20 cellular contexts compared by ENCODE assay signal in the genomic region with DNA sequence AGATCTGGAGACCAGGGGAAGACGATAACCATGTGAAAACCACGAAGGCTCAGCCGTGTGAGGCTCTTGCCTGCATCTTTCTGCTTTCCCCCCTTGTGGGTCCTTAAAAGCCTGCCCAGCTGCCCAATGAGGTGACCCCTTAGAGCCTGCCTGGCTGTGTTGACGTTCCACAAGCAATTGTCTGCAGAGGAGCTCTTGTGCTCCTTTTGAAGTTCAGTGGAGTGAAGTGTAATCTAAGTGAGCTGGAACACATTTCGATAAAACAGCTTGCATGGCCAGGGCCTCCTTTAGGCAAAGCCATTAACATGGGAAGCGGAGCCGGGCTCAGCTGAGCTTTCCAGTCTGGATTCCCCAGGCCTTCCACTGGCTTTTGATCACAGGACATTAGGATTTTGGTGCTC. TPM values are rescaled to one million over a fixed set of nuclear protein-coding genes. Genes with fewer than 3 reads are reported as not detected.
"Had no signal": no experiment of that assay in that cellular context is flagged by ENCODE, and none has a peak within 500 bp of the region (broad histone marks: within the 10 kb centered on the region; RNA-seq: fewer than 3 reads in every experiment).

No MANE protein-coding gene starts in this region.

- H3K27me3 ChIP-seq: gastroesophageal sphincter, stomach had no signal

- H3K4me1 ChIP-seq: gastroesophageal sphincter had no signal

- H3K36me3 Mint-ChIP-seq: naive thymus-derived CD8-positive, alpha-beta T cell; T-cell; WTC11 had no signal

- H3K27ac Mint-ChIP-seq: activated T-helper 1 cell treated with anti-CD3 and anti-CD28 coated beads, Interleukin-12 subunit alpha, Interleukin-12 subunit beta, Interleukin-2, Interleukin-4 antibody, amounts not matched to agents 30 ng/mL and 10 ng/mL and 1 ng/mL, durations not matched to agents 14 hours and 24 hours and 36 hours; T-cell; WTC11 had no signal

- H3K9me3 ChIP-seq: gastroesophageal sphincter, mucosa of descending colon, stomach, thoracic aorta had no signal

- H3K27ac ChIP-seq: coronary artery, epithelial cell of prostate, gastroesophageal sphincter, stomach, thoracic aorta had no signal

- H3K36me3 ChIP-seq: gastroesophageal sphincter, stomach, thoracic aorta had no signal

- H3K4me3 ChIP-seq: coronary artery, gastroesophageal sphincter, mucosa of descending colon, stomach, thoracic aorta had no signal

- H3K4me3 Mint-ChIP-seq: activated T-helper 1 cell treated with anti-CD3 and anti-CD28 coated beads, Interleukin-12 subunit alpha, Interleukin-12 subunit beta, Interleukin-2, Interleukin-4 antibody, amounts not matched to agents 30 ng/mL and 10 ng/mL and 1 ng/mL, durations not matched to agents 14 hours and 24 hours and 36 hours; naive thymus-derived CD8-positive, alpha-beta T cell; T-cell; WTC11 had no signal

- DNase-seq: activated CD4-positive, alpha-beta T cell treated with anti-CD3 and anti-CD28 coated beads for 48 hours; activated naive CD4-positive, alpha-beta T cell treated with Interleukin-2 at 50 U/mL for 16 hours; central memory CD4-positive, alpha-beta T cell; effector CD4-positive, alpha-beta T cell; hippocampal formation; kidney glomerular epithelial cell; mucosa of descending colon; naive thymus-derived CD8-positive, alpha-beta T cell; stimulated activated CD4-positive, alpha-beta T cell treated with anti-CD3 and anti-CD28 coated beads, Interleukin-15, amount 100 ng/mL, for 24 hours; stimulated activated CD4-positive, alpha-beta T cell treated with anti-CD3 and anti-CD28 coated beads, Interleukin-4, amount 100 ng/mL, for 24 hours; stomach; T-cell had no signal

RNA-seq across cellular contexts. Expression of gene TCP11, which starts 27.3 kb away (rescaled TPM):
- total RNA-seq: activated T-helper 1 cell treated with anti-CD3 and anti-CD28 coated beads, Interleukin-12 subunit alpha, Interleukin-12 subunit beta, Interleukin-2, Interleukin-4 antibody, amounts not matched to agents 30 ng/mL and 10 ng/mL and 1 ng/mL, durations not matched to agents 14 hours and 24 hours and 36 hours; astrocyte; lung microvascular endothelial cell; mucosa of descending colon; naive thymus-derived CD8-positive, alpha-beta T cell; T-cell; thoracic aorta; WTC11 had no signal

RNA-seq across cellular contexts. Expression of gene SCUBE3, which starts 45.3 kb away (rescaled TPM):
- total RNA-seq: activated T-helper 1 cell treated with anti-CD3 and anti-CD28 coated beads, Interleukin-12 subunit alpha, Interleukin-12 subunit beta, Interleukin-2, Interleukin-4 antibody, amounts not matched to agents 30 ng/mL and 10 ng/mL and 1 ng/mL, durations not matched to agents 14 hours and 24 hours and 36 hours had no signal
